Comparison of ENCODE assay signal across 10 cellular contexts in the genomic region with DNA sequence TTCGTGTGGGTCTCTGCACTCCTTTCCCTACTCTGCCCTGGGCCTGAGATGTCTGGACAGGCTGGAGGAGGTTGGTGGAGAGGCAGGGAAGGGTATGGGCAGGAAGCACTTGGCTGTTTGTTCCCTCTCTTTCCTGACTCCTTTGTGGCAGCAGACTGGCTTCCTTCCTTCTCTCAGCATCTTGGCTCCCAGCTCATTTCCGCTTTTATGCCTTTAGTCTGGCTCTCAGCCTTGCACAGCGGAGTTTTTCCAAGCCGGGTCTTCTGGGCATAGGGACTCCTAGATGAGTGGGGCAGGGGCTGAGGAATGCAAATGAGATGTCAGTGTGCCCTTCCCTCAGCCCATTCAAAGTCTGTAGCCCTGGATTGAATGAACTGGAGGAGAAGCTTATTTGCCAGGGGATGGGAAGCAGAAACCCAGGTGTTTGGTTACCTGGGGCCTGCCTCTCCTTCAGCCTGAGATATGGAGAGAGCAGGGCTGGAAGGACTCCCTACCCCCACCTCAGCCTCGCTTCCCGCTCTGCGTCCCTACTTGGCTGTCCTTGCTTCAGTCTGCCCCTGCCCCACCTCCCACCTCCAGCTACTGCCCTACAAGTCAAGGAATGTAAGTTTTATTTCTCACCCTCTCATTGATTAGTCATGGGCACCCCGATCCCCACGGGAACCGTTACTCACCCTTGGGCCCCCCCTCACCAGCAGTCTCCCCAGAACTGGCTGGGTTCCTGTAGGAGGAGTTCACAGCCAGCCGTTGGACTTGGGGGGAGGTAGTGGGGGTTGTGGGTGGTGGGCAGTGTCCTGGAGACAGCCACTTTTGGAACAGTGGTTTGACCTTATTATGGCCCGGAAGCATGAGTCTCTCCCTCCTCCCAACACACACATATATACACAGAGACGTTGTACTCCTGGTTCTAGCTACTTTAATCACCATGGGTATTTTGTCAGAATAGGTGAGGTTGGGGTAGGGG. TPM values are rescaled to one million over a fixed set of nuclear protein-coding genes. Genes with fewer than 3 reads are reported as not detected.
DNase-seq lines count a peak whose midpoint lies in the region; ATAC-seq and TF ChIP-seq lines count a peak whose summit lies in the region.
"Had no signal": no experiment of that assay in that cellular context is flagged by ENCODE, and none has a peak within 500 bp of the region (broad histone marks: within the 10 kb centered on the region; RNA-seq: fewer than 3 reads in every experiment).

No MANE protein-coding gene starts in this region.

- H3K27ac ChIP-seq in neutrophil, result peak overlapping the region; percentile 36
- no peak overlapping the region for H3K27ac ChIP-seq in A673 (ENCODE audit: low read depth, low read length, poor library complexity, severe bottlenecking)

- POLR2A ChIA-PET in A673 (lab: Charles Lee; ENCODE audit: low non-redundant PET) (no interaction called here), Caco-2 (lab: Charles Lee) (interaction anchor here (0.6 kb wide), 1 partner anchor 12 kb away, joined by 3 read pairs; no protein-coding TSS in a partner anchor)

- H3K36me3 Mint-ChIP-seq in Caco-2 (ENCODE audit: insufficient read depth, unreplicated experiment), result peaks cover 6% of the 10 kb centered on the region

- peaks cover 3% of the 10 kb centered on the region for H3K27me3 Mint-ChIP-seq in Caco-2 (ENCODE audit: insufficient read depth, unreplicated experiment)

- BruUV-seq in A673 (replicated peaks; lab: Mats Ljungman, UMichigan) (no TSS peak), Caco-2 (replicated peaks; lab: Mats Ljungman, UMichigan) (no TSS peak)

- DNase-seq in EL (peak; percentile 93), fibroblast of mammary gland (ENCODE audit: low read depth) (peak; percentile 97), A673 (ENCODE audit: low spot score) (no peak), epidermal melanocyte (ENCODE audit: insufficient read length, low spot score) (no peak), Caco-2 (no peak)

- ATAC-seq in SK-N-SH treated with all-trans-retinoic acid at 6 μM for 48 hours (peak; percentile 26; the same call in 2 of the 3 replicates), GM19328 (IDR thresholded peaks at IDR 0.05; ENCODE audit: unreplicated experiment) (no peak)

- H3K27me3 ChIP-seq in neutrophil, result peaks cover 27% of the 10 kb centered on the region
- no peaks in the 10 kb centered on the region for H3K27me3 ChIP-seq in A673 (replicated peaks; ENCODE audit: insufficient read depth, low read depth, low read length, poor library complexity)
- H3K27me3 ChIP-seq in Caco-2 (replicated peaks; ENCODE audit: control insufficient read depth, insufficient read depth, low read length), result no peaks in the 10 kb centered on the region

- TF ChIP-seq CTCF in fibroblast of mammary gland (conservative IDR thresholded peaks at IDR 0.05; ENCODE audit: control insufficient read depth, insufficient read depth, low read depth, low read length) (no peak), neutrophil (IDR thresholded peaks at IDR 0.05) (no peak), A673 (conservative IDR thresholded peaks at IDR 0.05; ENCODE audit: low read depth, low read length) (no peak), Caco-2 (IDR thresholded peaks at IDR 0.05; ENCODE audit: insufficient read depth in 1 of 2, low read depth in 1 of 2, low read length in 1 of 2, severe bottlenecking in 1 of 2, unreplicated experiment in 1 of 2) (no peak)

- intact Hi-C loops in A673 (cut with micrococcal nuclease; ENCODE audit: unreplicated experiment) (no loop called here), Caco-2 (cut with micrococcal nuclease; ENCODE audit: unreplicated experiment) (no loop called here)

- H3K4me1 Mint-ChIP-seq in Caco-2 (ENCODE audit: low read depth, unreplicated experiment), result peaks cover 10% of the 10 kb centered on the region

- H3K9me3 ChIP-seq in neutrophil, result no peaks in the 10 kb centered on the region
- no peaks in the 10 kb centered on the region for H3K9me3 ChIP-seq in A673 (ENCODE audit: low read depth, low read length, poor library complexity, severe bottlenecking)
- H3K9me3 ChIP-seq in Caco-2, result no peaks in the 10 kb centered on the region

- no peak overlapping the region for H3K4me3 ChIP-seq in fibroblast of mammary gland (ENCODE audit: control insufficient read depth, low read depth, low read length)
- no peak overlapping the region for H3K4me3 ChIP-seq in neutrophil (ENCODE audit: low read depth in 1 of 2, low read length in 1 of 2)
- H3K4me3 ChIP-seq in A673 (ENCODE audit: low read depth, low read length, poor library complexity, severe bottlenecking), result no peak overlapping the region
- no peak overlapping the region for H3K4me3 ChIP-seq in Caco-2 (ENCODE audit: low read depth, low read length)

- H3K9me3 Mint-ChIP-seq in Caco-2 (ENCODE audit: unreplicated experiment), result no peaks in the 10 kb centered on the region
- H3K9me3 Mint-ChIP-seq: activated T-helper 2 cell treated with anti-CD3 and anti-CD28 coated beads, Interferon-gamma antibody, Interleukin-2, Interleukin-4, amounts not matched to agents 10 μg/mL and 5 μg/mL and 100 μg/mL, durations not matched to agents 14 hours and 24 hours and 36 hours had no signal

- H3K4me3 Mint-ChIP-seq in Caco-2 (ENCODE audit: unreplicated experiment), result no peak overlapping the region

- H3K27ac Mint-ChIP-seq in Caco-2 (ENCODE audit: unreplicated experiment), result no peak overlapping the region
- H3K27ac Mint-ChIP-seq: activated T-helper 2 cell treated with anti-CD3 and anti-CD28 coated beads, Interferon-gamma antibody, Interleukin-2, Interleukin-4, amounts not matched to agents 10 μg/mL and 5 μg/mL and 100 μg/mL, durations not matched to agents 14 hours and 24 hours and 36 hours had no signal

- H3K36me3 ChIP-seq in neutrophil (no peaks in the 10 kb centered on the region), A673 (ENCODE audit: insufficient read depth, low read length, poor library complexity, severe bottlenecking) (no peaks in the 10 kb centered on the region), Caco-2 (ENCODE audit: control insufficient read depth, insufficient read depth, low read length) (no peaks in the 10 kb centered on the region)

- H3K4me1 ChIP-seq in neutrophil (ENCODE audit: control insufficient read depth in 1 of 2, insufficient read depth in 1 of 2, low read depth in 1 of 2, low read length in 1 of 2) (peaks cover 8 to 16% of the 10 kb centered on the region in 2 experiments), A673 (ENCODE audit: insufficient read depth, low read length, poor library complexity, severe bottlenecking) (peaks cover 33% of the 10 kb centered on the region), Caco-2 (peaks cover 7% of the 10 kb centered on the region; the same call in 1 of the 2 replicates)

- CTCF ChIA-PET in A673 (lab: Charles Lee) (interaction anchor here (0.7 kb wide), 1 partner anchor 29 kb away, joined by 3 read pairs; no protein-coding TSS in a partner anchor), Caco-2 (lab: Charles Lee) (interaction anchor here (0.5 to 2.2 kb wide), 3 partner anchors 24 to 121 kb away, joined by 3 to 10 read pairs (median 3); no protein-coding TSS in a partner anchor)

TF ChIP-seq in SK-N-SH treated with all-trans-retinoic acid at 6 μM for 48 hours, 23 proteins besides CTCF, POLR2A, EP300 and RAD21:
- TF ChIP-seq TCF4 (CRISPR knock-in tag; IDR thresholded peaks at IDR 0.05; ENCODE audit: borderline replicate concordance) (no peak), ZC3H10 (CRISPR knock-in tag; IDR thresholded peaks at IDR 0.05) (no peak), TOX (CRISPR knock-in tag; IDR thresholded peaks at IDR 0.05; ENCODE audit: borderline replicate concordance) (no peak), ZFP3 (CRISPR knock-in tag; IDR thresholded peaks at IDR 0.05) (no peak), ZNF70 (CRISPR knock-in tag; IDR thresholded peaks at IDR 0.05) (no peak), ARNTL (CRISPR knock-in tag; IDR thresholded peaks at IDR 0.05; ENCODE audit: borderline replicate concordance, low read depth) (no peak), BACH2 (CRISPR knock-in tag; IDR thresholded peaks at IDR 0.05; ENCODE audit: borderline replicate concordance) (no peak), ZFP30 (CRISPR knock-in tag; IDR thresholded peaks at IDR 0.05) (no peak), ESRRG (CRISPR knock-in tag; IDR thresholded peaks at IDR 0.05) (no peak), PPARA (CRISPR knock-in tag; IDR thresholded peaks at IDR 0.05; ENCODE audit: borderline replicate concordance) (no peak), RARB (CRISPR knock-in tag; IDR thresholded peaks at IDR 0.05) (no peak), ZNF8 (CRISPR knock-in tag; IDR thresholded peaks at IDR 0.05) (no peak)
- TF ChIP-seq, protein P1, sequence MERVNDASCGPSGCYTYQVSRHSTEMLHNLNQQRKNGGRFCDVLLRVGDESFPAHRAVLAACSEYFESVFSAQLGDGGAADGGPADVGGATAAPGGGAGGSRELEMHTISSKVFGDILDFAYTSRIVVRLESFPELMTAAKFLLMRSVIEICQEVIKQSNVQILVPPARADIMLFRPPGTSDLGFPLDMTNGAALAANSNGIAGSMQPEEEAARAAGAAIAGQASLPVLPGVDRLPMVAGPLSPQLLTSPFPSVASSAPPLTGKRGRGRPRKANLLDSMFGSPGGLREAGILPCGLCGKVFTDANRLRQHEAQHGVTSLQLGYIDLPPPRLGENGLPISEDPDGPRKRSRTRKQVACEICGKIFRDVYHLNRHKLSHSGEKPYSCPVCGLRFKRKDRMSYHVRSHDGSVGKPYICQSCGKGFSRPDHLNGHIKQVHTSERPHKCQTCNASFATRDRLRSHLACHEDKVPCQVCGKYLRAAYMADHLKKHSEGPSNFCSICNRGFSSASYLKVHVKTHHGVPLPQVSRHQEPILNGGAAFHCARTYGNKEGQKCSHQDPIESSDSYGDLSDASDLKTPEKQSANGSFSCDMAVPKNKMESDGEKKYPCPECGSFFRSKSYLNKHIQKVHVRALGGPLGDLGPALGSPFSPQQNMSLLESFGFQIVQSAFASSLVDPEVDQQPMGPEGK (CRISPR knock-in tag; IDR thresholded peaks at IDR 0.05; ENCODE audit: borderline replicate concordance), result no peak
- TF ChIP-seq, protein P2, sequence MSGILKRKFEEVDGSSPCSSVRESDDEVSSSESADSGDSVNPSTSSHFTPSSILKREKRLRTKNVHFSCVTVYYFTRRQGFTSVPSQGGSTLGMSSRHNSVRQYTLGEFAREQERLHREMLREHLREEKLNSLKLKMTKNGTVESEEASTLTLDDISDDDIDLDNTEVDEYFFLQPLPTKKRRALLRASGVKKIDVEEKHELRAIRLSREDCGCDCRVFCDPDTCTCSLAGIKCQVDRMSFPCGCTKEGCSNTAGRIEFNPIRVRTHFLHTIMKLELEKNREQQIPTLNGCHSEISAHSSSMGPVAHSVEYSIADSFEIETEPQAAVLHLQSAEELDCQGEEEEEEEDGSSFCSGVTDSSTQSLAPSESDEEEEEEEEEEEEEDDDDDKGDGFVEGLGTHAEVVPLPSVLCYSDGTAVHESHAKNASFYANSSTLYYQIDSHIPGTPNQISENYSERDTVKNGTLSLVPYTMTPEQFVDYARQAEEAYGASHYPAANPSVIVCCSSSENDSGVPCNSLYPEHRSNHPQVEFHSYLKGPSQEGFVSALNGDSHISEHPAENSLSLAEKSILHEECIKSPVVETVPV (CRISPR knock-in tag; IDR thresholded peaks at IDR 0.05), result no peak

RNA-seq across cellular contexts. Expression of a gene that starts 9.3 kb away (rescaled TPM):
- 96.8 and 108 TPM in 2 replicates for total RNA-seq in A673 (2021)
- total RNA-seq in Caco-2 (2022), result 17.3 and 22.3 TPM in 2 replicates

RNA-seq across cellular contexts. Expression of a gene that starts 43.8 kb away (rescaled TPM):
- total RNA-seq in A673 (2021) (17.5 and 26.8 TPM in 2 replicates), Caco-2 (2022) (8.4 and 9.4 TPM in 2 replicates)

RNA-seq across cellular contexts. Expression of a gene that starts 45.1 kb away (rescaled TPM):
- total RNA-seq in A673 (2021) (not detected in 2 replicates), Caco-2 (2022) (not detected in 2 replicates)
- total RNA-seq: temporal lobe had no signal

Comparison
In these comparisons a context has a peak if more than half of its experiments do, and no peak if none do; other contexts are left out.
1. DNase-seq: peak in EL (single experiment) and fibroblast of mammary gland (single experiment); none in A673 (single experiment), epidermal melanocyte (single experiment) and Caco-2 (0 of 2).